In the genomic region with DNA sequence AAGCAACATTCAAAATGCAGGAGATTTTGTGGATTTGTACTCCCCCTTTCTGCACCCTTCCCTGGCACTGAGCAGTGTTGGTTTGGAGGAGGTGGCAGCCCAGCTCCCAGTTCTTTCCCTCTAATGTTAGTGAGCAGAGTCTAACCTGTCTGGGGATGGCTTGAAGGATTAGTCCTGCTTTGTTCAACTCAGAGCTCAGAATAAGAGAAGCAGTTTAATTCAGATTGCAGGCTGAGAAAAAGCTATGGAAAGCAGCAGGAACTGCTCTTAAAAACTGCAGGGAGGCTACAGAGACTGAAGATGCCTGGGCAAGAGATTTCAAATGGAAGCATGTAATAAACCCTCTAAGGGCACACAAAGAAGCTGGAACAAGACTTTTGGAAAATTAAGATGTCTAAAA, we compare ENCODE assay signal across 33 cellular contexts.
"Had no signal": no experiment of that assay in that cellular context is flagged by ENCODE, and none has a peak within 500 bp of the region (broad histone marks: within the 10 kb centered on the region; RNA-seq: fewer than 3 reads in every experiment).

No MANE protein-coding gene starts in this region.

- H3K27me3 ChIP-seq: ascending aorta, cardiac muscle cell, colonic mucosa, right lobe of liver, testis, uterus had no signal

- H3K9me3 ChIP-seq: colonic mucosa, gastroesophageal sphincter, left lung, lower lobe of right lung, neutrophil, right lobe of liver, testis, transverse colon, uterus had no signal

- ATAC-seq: gastroesophageal sphincter; left lung; lower lobe of right lung; naive thymus-derived CD8-positive, alpha-beta T cell; right lobe of liver; stimulated activated naive CD8-positive, alpha-beta T cell treated with anti-CD3 and anti-CD28 coated beads, Interleukin-15, Interleukin-2, amounts not matched to agents 100 U/mL and 50 U/mL, for 24 hours had no signal

- H3K27ac ChIP-seq: ascending aorta, cardiac muscle cell, colonic mucosa, dorsolateral prefrontal cortex, gastroesophageal sphincter, left lung, lower lobe of right lung, neutrophil, right lobe of liver, testis, transverse colon, uterus had no signal

- H3K4me1 ChIP-seq: ascending aorta, colonic mucosa, gastroesophageal sphincter, left lung, lower lobe of right lung, right lobe of liver, testis, transverse colon, uterus had no signal

- FAIRE-seq: endothelial cell of umbilical vein, islet of Langerhans had no signal

- H3K4me3 ChIP-seq: ascending aorta, cardiac muscle cell, colonic mucosa, dorsolateral prefrontal cortex, gastroesophageal sphincter, left lung, lower lobe of right lung, right lobe of liver, testis, transverse colon, uterus had no signal

- H3K27ac Mint-ChIP-seq: activated CD4-positive, alpha-beta memory T cell treated with anti-CD3 and anti-CD28 coated beads, Interleukin-2, amount 10 ng/mL, durations not matched to agents 7 days and 5 days; activated CD4-positive, alpha-beta T cell treated with anti-CD3 and anti-CD28 coated beads, Interleukin-2, amount 10 ng/mL, durations not matched to agents 24 days and 14 days; activated naive CD4-positive, alpha-beta T cell treated with anti-CD3 and anti-CD28 coated beads, Interleukin-2, amount 10 ng/mL, durations not matched to agents 7 days and 5 days; activated naive CD8-positive, alpha-beta T cell treated with anti-CD3 and anti-CD28 coated beads, Interleukin-2, amount 10 ng/mL, durations not matched to agents 7 days and 5 days; activated T-cell treated with anti-CD3 and anti-CD28 coated beads, Interleukin-2, amount 50 U/mL, for 24 hours; naive thymus-derived CD8-positive, alpha-beta T cell; T-helper 2 cell treated with Interferon-gamma antibody and Interleukin-4, amounts not matched to agents 5 μg/mL and 100 μg/mL, for 36 hours had no signal

- H3K4me1 Mint-ChIP-seq: activated CD4-positive, alpha-beta memory T cell treated with anti-CD3 and anti-CD28 coated beads, Interleukin-2, amount 10 ng/mL, durations not matched to agents 7 days and 5 days; activated CD4-positive, alpha-beta T cell treated with anti-CD3 and anti-CD28 coated beads, Interleukin-2, amount 10 ng/mL, durations not matched to agents 24 days and 14 days had no signal

- H3K4me3 Mint-ChIP-seq: activated CD4-positive, alpha-beta memory T cell treated with anti-CD3 and anti-CD28 coated beads, Interleukin-2, amount 10 ng/mL, durations not matched to agents 7 days and 5 days; activated CD4-positive, alpha-beta T cell treated with anti-CD3 and anti-CD28 coated beads, Interleukin-2, amount 10 ng/mL, durations not matched to agents 24 days and 14 days; activated naive CD4-positive, alpha-beta T cell treated with anti-CD3 and anti-CD28 coated beads, Interleukin-2, amount 10 ng/mL, durations not matched to agents 7 days and 5 days; activated naive CD8-positive, alpha-beta T cell treated with anti-CD3 and anti-CD28 coated beads, Interleukin-2, amount 10 ng/mL, durations not matched to agents 7 days and 5 days; activated T-cell treated with anti-CD3 and anti-CD28 coated beads, Interleukin-2, amount 50 U/mL, for 24 hours; brain; T-helper 2 cell treated with Interferon-gamma antibody and Interleukin-4, amounts not matched to agents 5 μg/mL and 100 μg/mL, for 36 hours had no signal

- H3K36me3 Mint-ChIP-seq: activated naive CD4-positive, alpha-beta T cell treated with anti-CD3 and anti-CD28 coated beads, Interleukin-2, amount 10 ng/mL, durations not matched to agents 7 days and 5 days; brain had no signal

- H3K36me3 ChIP-seq: ascending aorta, cardiac muscle cell, colonic mucosa, gastroesophageal sphincter, left lung, lower lobe of right lung, neutrophil, right lobe of liver, transverse colon, uterus had no signal

- DNase-seq: activated CD4-positive, alpha-beta memory T cell treated with anti-CD3 and anti-CD28 coated beads, Interleukin-2, amount 10 ng/mL, durations not matched to agents 7 days and 5 days; activated CD4-positive, alpha-beta T cell treated with anti-CD3 and anti-CD28 coated beads, Interleukin-2, amount 10 ng/mL, durations not matched to agents 24 days and 14 days; activated CD8-positive, alpha-beta memory T cell treated with anti-CD3 and anti-CD28 coated beads, Interleukin-2, amount 50 U/mL, for 48 hours; activated gamma-delta T cell; activated naive CD4-positive, alpha-beta T cell treated with anti-CD3 and anti-CD28 coated beads, Interleukin-2, amount 10 ng/mL, durations not matched to agents 7 days and 5 days; activated naive CD8-positive, alpha-beta T cell treated with anti-CD3 and anti-CD28 coated beads, Interleukin-2, amount 10 ng/mL, durations not matched to agents 7 days and 5 days; activated T-cell treated with anti-CD3 and anti-CD28 coated beads, Interleukin-2, amount 50 U/mL, for 24 hours; cerebellar nuclear complex; colonic mucosa; dorsolateral prefrontal cortex; effector memory CD4-positive, alpha-beta T cell; head of caudate nucleus; hypothalamus; left lung; lower lobe of right lung; mesenchymal stem cell; naive thymus-derived CD8-positive, alpha-beta T cell; right lobe of liver; stimulated activated CD4-positive, alpha-beta T cell treated with anti-CD3 and anti-CD28 coated beads, Interleukin-12 subunit alpha, Interleukin-12 subunit beta, amount 100 ng/mL, for 4 hours; stimulated activated CD4-positive, alpha-beta T cell treated with anti-CD3 and anti-CD28 coated beads, Interleukin-4, amount 100 ng/mL, for 1 hour; stimulated activated naive CD8-positive, alpha-beta T cell treated with anti-CD3 and anti-CD28 coated beads, Interleukin-15, Interleukin-2, amounts not matched to agents 100 U/mL and 50 U/mL, for 24 hours; T-helper 1 cell; testis; transverse colon; uterus had no signal
